In the genomic region with DNA sequence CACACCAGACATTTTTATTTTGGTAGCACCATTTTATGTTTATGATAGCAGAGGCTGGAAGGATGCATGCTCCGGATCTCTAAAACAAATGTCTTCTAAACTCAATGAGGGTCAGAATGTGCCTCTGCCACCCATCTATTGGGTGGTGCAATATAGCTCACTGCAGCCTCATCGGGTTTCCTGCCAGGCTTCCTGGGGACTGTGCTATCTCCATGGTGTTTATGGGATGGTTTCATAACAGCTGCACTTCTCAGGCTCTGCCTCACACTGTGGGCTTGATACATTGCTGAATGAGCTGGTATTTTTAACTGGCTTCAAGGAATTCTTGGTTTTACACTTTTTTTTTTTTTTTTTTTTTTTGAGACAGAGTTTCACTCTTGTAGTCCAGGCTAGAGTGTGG, we compare ENCODE assay signal across 14 cellular contexts.
DNase-seq lines count a peak whose midpoint lies in the region; ATAC-seq and TF ChIP-seq lines count a peak whose summit lies in the region.
"Had no signal": no experiment of that assay in that cellular context is flagged by ENCODE, and none has a peak within 500 bp of the region (broad histone marks: within the 10 kb centered on the region; RNA-seq: fewer than 3 reads in every experiment).

No MANE protein-coding gene starts in this region.

- peak in 6 of 8 donors; percentile 45 to 82 (median 73) for ATAC-seq in heart right ventricle

- no peaks in the 10 kb centered on the region for H3F3A ChIP-seq in SK-N-SH (replicated peaks; ENCODE audit: insufficient read depth)

- TF ChIP-seq POLR2A in sigmoid colon (IDR thresholded peaks at IDR 0.05): no peak

- no peaks in the 10 kb centered on the region for H3K9me2 ChIP-seq in SK-N-SH

- POLR2A ChIA-PET in SK-N-SH (lab: Yijun Ruan, JAX): no interaction called here

- H3K4me3 ChIP-seq in MG63 (no peak overlapping the region), heart right ventricle (no peak overlapping the region), sigmoid colon (no peak overlapping the region), SK-N-SH (ENCODE audit: low read depth in 2 of 2, low read length in 1 of 2) (no peak overlapping the region)
- H3K4me3 ChIP-seq: testis had no signal

- intact Hi-C loops in heart right ventricle (cut with DNase I) (no loop called here), sigmoid colon (cut with DNase I) (no loop called here)

- H3K4me1 ChIP-seq in heart right ventricle (peaks cover 0 to 9% (median 0%) of the 10 kb centered on the region in 9 donors), sigmoid colon (peaks cover 0 to 20% (median 14%) of the 10 kb centered on the region in 4 donors), SK-N-SH (ENCODE audit: control insufficient read depth in 1 of 2, insufficient read depth in 2 of 2, low read depth in 1 of 2, low read length in 1 of 2) (no peaks in the 10 kb centered on the region; a peak in 1 of 4 replicates)

- H4K20me1 ChIP-seq in SK-N-SH (ENCODE audit: insufficient read depth): no peaks in the 10 kb centered on the region

- no peaks in the 10 kb centered on the region for H3K79me2 ChIP-seq in SK-N-SH (ENCODE audit: insufficient read depth)

- TF ChIP-seq CTCF in heart right ventricle (IDR thresholded peaks at IDR 0.05) (no peak), sigmoid colon (IDR thresholded peaks at IDR 0.05) (no peak), SK-N-SH (IDR thresholded peaks at IDR 0.05) (no peak)

- no peak overlapping the region for H3K4me2 ChIP-seq in SK-N-SH

- H3K27me3 ChIP-seq in MG63 (no peaks in the 10 kb centered on the region), heart right ventricle (no peaks in the 10 kb centered on the region), sigmoid colon (no peaks in the 10 kb centered on the region), SK-N-SH (ENCODE audit: insufficient read depth) (no peaks in the 10 kb centered on the region)
- H3K27me3 ChIP-seq: brain microvascular endothelial cell, testis had no signal

- no peak overlapping the region for H2AFZ ChIP-seq in SK-N-SH (ENCODE audit: low read depth)

- H3K36me3 ChIP-seq in MG63 (no peaks in the 10 kb centered on the region), heart right ventricle (peaks cover 0 to 51% (median 0%) of the 10 kb centered on the region in 9 donors), sigmoid colon (peaks cover 9 to 78% (median 29%) of the 10 kb centered on the region in 4 donors), SK-N-SH (replicated peaks in 1 of 2; ENCODE audit: control insufficient read depth in 1 of 2, insufficient read depth in 2 of 2, low read length in 1 of 2) (no peaks in the 10 kb centered on the region)
- H3K36me3 ChIP-seq: brain microvascular endothelial cell had no signal

- WGBS in heart right ventricle, 2 donors: 43 to 62% methylated on average over 2 of the region's 2 CpGs
- WGBS in sigmoid colon, 2 donors: 29 to 53% methylated on average over 2 of the region's 2 CpGs
- WGBS in SK-N-SH (ENCODE audit: low lambda C conversion rate): 28% methylated on average over 2 of the region's 2 CpGs

- H3K9me3 ChIP-seq in MG63 (no peaks in the 10 kb centered on the region), heart right ventricle (no peaks in the 10 kb centered on the region), sigmoid colon (no peaks in the 10 kb centered on the region), SK-N-SH (no peaks in the 10 kb centered on the region)
- H3K9me3 ChIP-seq: testis had no signal

- TF ChIP-seq EP300 in sigmoid colon (IDR thresholded peaks at IDR 0.05) (peak in 1 of 4 donors; percentile 60), SK-N-SH (IDR thresholded peaks at IDR 0.05; ENCODE audit: borderline replicate concordance in 1 of 2, low read depth in 1 of 2, low read length in 1 of 2) (no peak)

- no peak for TF ChIP-seq RAD21 in SK-N-SH (IDR thresholded peaks at IDR 0.05; ENCODE audit: low read length)

- H3K27ac ChIP-seq in heart right ventricle (peak overlapping the region in 1 of 10 donors; percentile 26), sigmoid colon (peak overlapping the region; percentile 13 to 79 (median 70)), SK-N-SH (ENCODE audit: low read depth in 2 of 2, low read length in 1 of 2) (no peak overlapping the region)
- H3K27ac ChIP-seq: brain microvascular endothelial cell, testis had no signal

- peak; percentile 61 for DNase-seq in GF-D8 (lab: John Stamatoyannopoulos, UW)
- DNase-seq in MG63: peak; percentile 62
- DNase-seq in heart right ventricle: no peak
- DNase-seq in sigmoid colon: peak; percentile 83
- no peak for DNase-seq in stimulated activated naive CD4-positive, alpha-beta T cell (lab: John Stamatoyannopoulos, UW)
- DNase-seq in RKO (ENCODE audit: low spot score): no peak
- DNase-seq in SK-N-SH: no peak
- DNase-seq: activated CD4-positive, CD25-positive, alpha-beta regulatory T cell; brain microvascular endothelial cell; CD4-positive, alpha-beta memory T cell; immature natural killer cell; NCI-H226; OCI-M1; testis had no signal

- CTCF ChIA-PET in SK-N-SH (lab: Yijun Ruan, JAX): interaction anchor here (1.4 to 1.9 kb wide), 3 partner anchors 10 to 115 kb away, joined by 3 to 6 read pairs (median 4); no protein-coding TSS in a partner anchor

- H3K9ac ChIP-seq in SK-N-SH: no peak overlapping the region

TF ChIP-seq in SK-N-SH, 30 proteins besides CTCF, POLR2A, EP300 and RAD21:
- TF ChIP-seq, protein P1, sequence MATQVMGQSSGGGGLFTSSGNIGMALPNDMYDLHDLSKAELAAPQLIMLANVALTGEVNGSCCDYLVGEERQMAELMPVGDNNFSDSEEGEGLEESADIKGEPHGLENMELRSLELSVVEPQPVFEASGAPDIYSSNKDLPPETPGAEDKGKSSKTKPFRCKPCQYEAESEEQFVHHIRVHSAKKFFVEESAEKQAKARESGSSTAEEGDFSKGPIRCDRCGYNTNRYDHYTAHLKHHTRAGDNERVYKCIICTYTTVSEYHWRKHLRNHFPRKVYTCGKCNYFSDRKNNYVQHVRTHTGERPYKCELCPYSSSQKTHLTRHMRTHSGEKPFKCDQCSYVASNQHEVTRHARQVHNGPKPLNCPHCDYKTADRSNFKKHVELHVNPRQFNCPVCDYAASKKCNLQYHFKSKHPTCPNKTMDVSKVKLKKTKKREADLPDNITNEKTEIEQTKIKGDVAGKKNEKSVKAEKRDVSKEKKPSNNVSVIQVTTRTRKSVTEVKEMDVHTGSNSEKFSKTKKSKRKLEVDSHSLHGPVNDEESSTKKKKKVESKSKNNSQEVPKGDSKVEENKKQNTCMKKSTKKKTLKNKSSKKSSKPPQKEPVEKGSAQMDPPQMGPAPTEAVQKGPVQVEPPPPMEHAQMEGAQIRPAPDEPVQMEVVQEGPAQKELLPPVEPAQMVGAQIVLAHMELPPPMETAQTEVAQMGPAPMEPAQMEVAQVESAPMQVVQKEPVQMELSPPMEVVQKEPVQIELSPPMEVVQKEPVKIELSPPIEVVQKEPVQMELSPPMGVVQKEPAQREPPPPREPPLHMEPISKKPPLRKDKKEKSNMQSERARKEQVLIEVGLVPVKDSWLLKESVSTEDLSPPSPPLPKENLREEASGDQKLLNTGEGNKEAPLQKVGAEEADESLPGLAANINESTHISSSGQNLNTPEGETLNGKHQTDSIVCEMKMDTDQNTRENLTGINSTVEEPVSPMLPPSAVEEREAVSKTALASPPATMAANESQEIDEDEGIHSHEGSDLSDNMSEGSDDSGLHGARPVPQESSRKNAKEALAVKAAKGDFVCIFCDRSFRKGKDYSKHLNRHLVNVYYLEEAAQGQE (IDR thresholded peaks at IDR 0.05; ENCODE audit: low read depth, low read length): no peak
- no peak for TF ChIP-seq GABPA (IDR thresholded peaks at IDR 0.05; ENCODE audit: low read depth)
- no peak for TF ChIP-seq EZH2phosphoT487 (IDR thresholded peaks at IDR 0.05; ENCODE audit: borderline replicate concordance, low read depth)

Comparison
In these comparisons a context has a peak if more than half of its experiments do, and no peak if none do; other contexts are left out.
1. DNase-seq: peak in GF-D8 (single experiment), MG63 (single experiment) and sigmoid colon (single experiment); none in heart right ventricle (0 of 2), stimulated activated naive CD4-positive, alpha-beta T cell (0 of 6), RKO (single experiment) and SK-N-SH (single experiment).
2. H3K27ac ChIP-seq: peak in sigmoid colon (4 of 4); none in SK-N-SH (0 of 2).